ENCODE assay signal across 1 cellular context in genomic region chr1:74745247-74745646, GRCh38. TPM values are rescaled to one million over a fixed set of nuclear protein-coding genes. Genes with fewer than 3 reads are reported as not detected.
"Had no signal": no experiment of that assay in that cellular context is flagged by ENCODE, and none has a peak within 500 bp of the region (broad histone marks: within the 10 kb centered on the region; RNA-seq: fewer than 3 reads in every experiment).

No MANE protein-coding gene starts in this region.

RNA-seq across cellular contexts. Expression of gene TYW3, which starts 12.3 kb away (rescaled TPM):
- total RNA-seq: smooth muscle cell had no signal
- polyA plus RNA-seq: smooth muscle cell had no signal

RNA-seq across cellular contexts. Expression of gene CRYZ, which starts 12.4 kb away (rescaled TPM):
- total RNA-seq: smooth muscle cell had no signal
- polyA plus RNA-seq: smooth muscle cell had no signal
